In the genomic region with DNA sequence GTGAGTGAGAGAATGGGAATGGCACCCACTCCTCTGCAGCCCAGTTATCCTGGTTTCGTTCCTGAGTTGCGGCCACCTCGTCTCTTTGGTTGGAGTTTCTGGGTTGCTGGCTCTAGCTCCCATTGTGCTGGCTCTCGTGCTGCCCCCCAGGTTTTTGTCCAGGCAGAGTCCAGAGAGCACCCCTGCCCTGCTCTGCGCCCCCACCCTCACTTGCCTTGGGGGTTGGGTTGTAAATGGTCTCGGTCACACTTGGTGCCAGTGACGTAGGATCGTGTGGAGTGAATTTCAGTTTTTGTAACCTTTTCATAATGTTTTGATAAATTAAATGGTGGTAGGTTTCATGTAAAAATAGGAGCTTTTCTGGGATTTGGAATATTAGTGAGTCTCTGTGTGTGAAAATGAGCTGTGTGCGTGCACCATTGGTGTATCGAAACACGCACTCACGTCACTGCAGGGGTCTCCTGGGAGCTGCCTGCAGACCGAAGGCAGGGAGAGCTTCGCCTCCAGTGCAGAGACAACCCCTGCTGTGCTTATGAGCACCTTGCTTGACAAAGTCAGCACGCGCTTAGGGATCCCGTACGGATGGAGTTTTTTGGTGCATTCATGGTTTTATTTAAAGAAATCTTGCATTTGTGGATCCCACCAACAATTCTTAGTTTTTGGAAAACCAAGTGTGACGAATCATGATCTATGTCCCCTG, we compare ENCODE assay signal across 12 cellular contexts.
"Had no signal": no experiment of that assay in that cellular context is flagged by ENCODE, and none has a peak within 500 bp of the region (broad histone marks: within the 10 kb centered on the region; RNA-seq: fewer than 3 reads in every experiment).

No MANE protein-coding gene starts in this region.

- H3K27ac Mint-ChIP-seq: activated CD4-positive, alpha-beta memory T cell treated with anti-CD3 and anti-CD28 coated beads for 36 hours; activated naive CD8-positive, alpha-beta T cell treated with anti-CD3 and anti-CD28 coated beads, Interleukin-2, amount 10 ng/mL, durations not matched to agents 7 days and 5 days had no signal

- H3K9me3 Mint-ChIP-seq: activated CD4-positive, alpha-beta memory T cell treated with anti-CD3 and anti-CD28 coated beads for 36 hours; activated naive CD8-positive, alpha-beta T cell treated with anti-CD3 and anti-CD28 coated beads, Interleukin-2, amount 10 ng/mL, durations not matched to agents 7 days and 5 days had no signal

- H3K27me3 Mint-ChIP-seq: activated CD4-positive, alpha-beta memory T cell treated with anti-CD3 and anti-CD28 coated beads for 36 hours; activated naive CD8-positive, alpha-beta T cell treated with anti-CD3 and anti-CD28 coated beads, Interleukin-2, amount 10 ng/mL, durations not matched to agents 7 days and 5 days had no signal

- H3K36me3 ChIP-seq: ovary had no signal

- H3K4me3 Mint-ChIP-seq: activated CD4-positive, alpha-beta memory T cell treated with anti-CD3 and anti-CD28 coated beads for 36 hours; activated naive CD8-positive, alpha-beta T cell treated with anti-CD3 and anti-CD28 coated beads, Interleukin-2, amount 10 ng/mL, durations not matched to agents 7 days and 5 days had no signal

- ATAC-seq: activated CD4-positive, CD25-positive, alpha-beta regulatory T cell treated with anti-CD3 and anti-CD28 coated beads, Interleukin-2, amount 50 U/mL, for 24 hours; left lobe of liver had no signal

- H3K27me3 ChIP-seq: ovary, stomach had no signal

- FAIRE-seq: colon, urothelium cell line had no signal

- H3K4me3 ChIP-seq: ovary, stomach, thoracic aorta had no signal

- H3K27ac ChIP-seq: ovary, stomach, thoracic aorta had no signal

- DNase-seq: activated CD4-positive, alpha-beta memory T cell treated with anti-CD3 and anti-CD28 coated beads for 36 hours; activated naive CD8-positive, alpha-beta T cell treated with anti-CD3 and anti-CD28 coated beads, Interleukin-2, amount 10 ng/mL, durations not matched to agents 7 days and 5 days; activated T-cell treated with anti-CD3 and anti-CD28 coated beads, Interleukin-2, amount 50 U/mL, for 48 hours; ovary; stimulated activated CD4-positive, alpha-beta T cell treated with anti-CD3 and anti-CD28 coated beads, Interleukin-4, amount 100 ng/mL, for 1 hour; stimulated activated CD8-positive, alpha-beta memory T cell treated with anti-CD3 and anti-CD28 coated beads, Interleukin-4, amount 100 ng/mL, for 48 hours; stomach had no signal

- H3K9me3 ChIP-seq: ovary, stomach, thoracic aorta had no signal
